In genomic region chr10:68086011-68086410, GRCh38 we compare ENCODE assay signal across 2 cellular contexts.
TF ChIP-seq lines count a peak whose summit lies in the region.

No MANE protein-coding gene starts in this region.

TF ChIP-seq in SK-N-SH, 30 proteins besides CTCF, POLR2A, EP300 and RAD21:
- 0 out of 2 replicates have a peak, but pooled peaks have one; percentile 12 for TF ChIP-seq JUND (IDR thresholded peaks at IDR 0.05)
- peak; percentile 21; the same call in 1 of the 2 replicates for TF ChIP-seq PBX3 (IDR thresholded peaks at IDR 0.05)
- 0 out of 2 replicates have a peak, but pooled peaks have one; percentile 4 for TF ChIP-seq TCF12 (IDR thresholded peaks at IDR 0.05)
- TF ChIP-seq FOSL2 (IDR thresholded peaks at IDR 0.05; ENCODE audit: borderline replicate concordance, low read depth) = no peak

TF ChIP-seq in SK-N-SH treated with all-trans-retinoic acid at 6 μM for 48 hours, 23 proteins besides CTCF, POLR2A, EP300 and RAD21:
- no peak for TF ChIP-seq ZNF565 (CRISPR knock-in tag; conservative IDR thresholded peaks at IDR 0.05; ENCODE audit: low read depth)
- no peak for TF ChIP-seq SNAI2 (CRISPR knock-in tag; IDR thresholded peaks at IDR 0.05)
- no peak for TF ChIP-seq CSDC2 (CRISPR knock-in tag; IDR thresholded peaks at IDR 0.05)
- TF ChIP-seq ZFP3 (CRISPR knock-in tag; IDR thresholded peaks at IDR 0.05) = no peak
- no peak for TF ChIP-seq TOX (CRISPR knock-in tag; IDR thresholded peaks at IDR 0.05; ENCODE audit: borderline replicate concordance)
- TF ChIP-seq ESRRG (CRISPR knock-in tag; IDR thresholded peaks at IDR 0.05) = no peak
